4 cellular contexts compared by ENCODE assay signal in the genomic region with DNA sequence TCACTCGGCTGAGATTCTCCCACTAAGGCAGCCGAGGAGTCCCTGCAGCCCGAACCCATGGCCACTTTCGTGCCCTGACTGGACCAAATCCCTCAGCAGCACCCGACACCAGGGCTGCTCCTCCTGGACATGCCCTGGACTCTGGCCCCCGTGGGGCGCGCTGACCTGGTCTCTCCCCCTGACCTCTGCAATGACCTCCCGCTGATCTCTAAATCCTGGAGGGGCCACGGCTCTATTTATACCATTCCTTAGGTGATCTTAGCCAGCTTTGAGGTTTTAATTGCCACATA.
"Had no signal": no experiment of that assay in that cellular context is flagged by ENCODE, and none has a peak within 500 bp of the region (broad histone marks: within the 10 kb centered on the region; RNA-seq: fewer than 3 reads in every experiment).

No MANE protein-coding gene starts in this region.

- H3K27ac ChIP-seq: HL-60 had no signal

- H3K27ac Mint-ChIP-seq: IgD-negative memory B cell had no signal

- H3K4me3 Mint-ChIP-seq: IgD-negative memory B cell had no signal

- H3K4me3 ChIP-seq: K562 had no signal

- H3K4me1 Mint-ChIP-seq: IgD-negative memory B cell had no signal

- DNase-seq: IMR-90 had no signal

- H3K27me3 Mint-ChIP-seq: IgD-negative memory B cell had no signal

- H3K36me3 Mint-ChIP-seq: IgD-negative memory B cell had no signal
